In genomic region chr5:172926796-172927195, GRCh38 we compare ENCODE assay signal across 1 cellular context.
TF ChIP-seq lines count a peak whose summit lies in the region.

No MANE protein-coding gene starts in this region.

TF ChIP-seq in GM23338, 12 proteins besides CTCF, POLR2A, EP300 and RAD21 (continued from another document):
- TF ChIP-seq, protein P1, sequence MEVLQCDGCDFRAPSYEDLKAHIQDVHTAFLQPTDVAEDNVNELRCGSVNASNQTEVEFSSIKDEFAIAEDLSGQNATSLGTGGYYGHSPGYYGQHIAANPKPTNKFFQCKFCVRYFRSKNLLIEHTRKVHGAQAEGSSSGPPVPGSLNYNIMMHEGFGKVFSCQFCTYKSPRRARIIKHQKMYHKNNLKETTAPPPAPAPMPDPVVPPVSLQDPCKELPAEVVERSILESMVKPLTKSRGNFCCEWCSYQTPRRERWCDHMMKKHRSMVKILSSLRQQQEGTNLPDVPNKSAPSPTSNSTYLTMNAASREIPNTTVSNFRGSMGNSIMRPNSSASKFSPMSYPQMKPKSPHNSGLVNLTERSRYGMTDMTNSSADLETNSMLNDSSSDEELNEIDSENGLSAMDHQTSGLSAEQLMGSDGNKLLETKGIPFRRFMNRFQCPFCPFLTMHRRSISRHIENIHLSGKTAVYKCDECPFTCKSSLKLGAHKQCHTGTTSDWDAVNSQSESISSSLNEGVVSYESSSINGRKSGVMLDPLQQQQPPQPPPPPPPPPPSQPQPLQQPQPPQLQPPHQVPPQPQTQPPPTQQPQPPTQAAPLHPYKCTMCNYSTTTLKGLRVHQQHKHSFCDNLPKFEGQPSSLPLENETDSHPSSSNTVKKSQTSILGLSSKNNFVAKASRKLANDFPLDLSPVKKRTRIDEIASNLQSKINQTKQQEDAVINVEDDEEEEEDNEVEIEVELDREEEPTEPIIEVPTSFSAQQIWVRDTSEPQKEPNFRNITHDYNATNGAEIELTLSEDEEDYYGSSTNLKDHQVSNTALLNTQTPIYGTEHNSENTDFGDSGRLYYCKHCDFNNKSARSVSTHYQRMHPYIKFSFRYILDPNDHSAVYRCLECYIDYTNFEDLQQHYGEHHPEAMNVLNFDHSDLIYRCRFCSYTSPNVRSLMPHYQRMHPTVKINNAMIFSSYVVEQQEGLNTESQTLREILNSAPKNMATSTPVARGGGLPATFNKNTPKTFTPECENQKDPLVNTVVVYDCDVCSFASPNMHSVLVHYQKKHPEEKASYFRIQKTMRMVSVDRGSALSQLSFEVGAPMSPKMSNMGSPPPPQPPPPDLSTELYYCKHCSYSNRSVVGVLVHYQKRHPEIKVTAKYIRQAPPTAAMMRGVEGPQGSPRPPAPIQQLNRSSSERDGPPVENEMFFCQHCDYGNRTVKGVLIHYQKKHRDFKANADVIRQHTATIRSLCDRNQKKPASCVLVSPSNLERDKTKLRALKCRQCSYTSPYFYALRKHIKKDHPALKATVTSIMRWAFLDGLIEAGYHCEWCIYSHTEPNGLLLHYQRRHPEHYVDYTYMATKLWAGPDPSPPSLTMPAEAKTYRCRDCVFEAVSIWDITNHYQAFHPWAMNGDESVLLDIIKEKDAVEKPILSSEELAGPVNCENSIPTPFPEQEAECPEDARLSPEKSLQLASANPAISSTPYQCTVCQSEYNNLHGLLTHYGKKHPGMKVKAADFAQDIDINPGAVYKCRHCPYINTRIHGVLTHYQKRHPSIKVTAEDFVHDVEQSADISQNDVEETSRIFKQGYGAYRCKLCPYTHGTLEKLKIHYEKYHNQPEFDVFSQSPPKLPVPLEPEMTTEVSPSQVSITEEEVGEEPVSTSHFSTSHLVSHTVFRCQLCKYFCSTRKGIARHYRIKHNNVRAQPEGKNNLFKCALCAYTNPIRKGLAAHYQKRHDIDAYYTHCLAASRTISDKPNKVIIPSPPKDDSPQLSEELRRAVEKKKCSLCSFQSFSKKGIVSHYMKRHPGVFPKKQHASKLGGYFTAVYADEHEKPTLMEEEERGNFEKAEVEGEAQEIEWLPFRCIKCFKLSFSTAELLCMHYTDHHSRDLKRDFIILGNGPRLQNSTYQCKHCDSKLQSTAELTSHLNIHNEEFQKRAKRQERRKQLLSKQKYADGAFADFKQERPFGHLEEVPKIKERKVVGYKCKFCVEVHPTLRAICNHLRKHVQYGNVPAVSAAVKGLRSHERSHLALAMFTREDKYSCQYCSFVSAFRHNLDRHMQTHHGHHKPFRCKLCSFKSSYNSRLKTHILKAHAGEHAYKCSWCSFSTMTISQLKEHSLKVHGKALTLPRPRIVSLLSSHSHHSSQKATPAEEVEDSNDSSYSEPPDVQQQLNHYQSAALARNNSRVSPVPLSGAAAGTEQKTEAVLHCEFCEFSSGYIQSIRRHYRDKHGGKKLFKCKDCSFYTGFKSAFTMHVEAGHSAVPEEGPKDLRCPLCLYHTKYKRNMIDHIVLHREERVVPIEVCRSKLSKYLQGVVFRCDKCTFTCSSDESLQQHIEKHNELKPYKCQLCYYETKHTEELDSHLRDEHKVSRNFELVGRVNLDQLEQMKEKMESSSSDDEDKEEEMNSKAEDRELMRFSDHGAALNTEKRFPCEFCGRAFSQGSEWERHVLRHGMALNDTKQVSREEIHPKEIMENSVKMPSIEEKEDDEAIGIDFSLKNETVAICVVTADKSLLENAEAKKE (CRISPR knock-in tag; IDR thresholded peaks at IDR 0.05), result no peak
- TF ChIP-seq EZH2phosphoT487 (IDR thresholded peaks at IDR 0.05; ENCODE audit: unreplicated experiment) (no peak), ZNF114 (CRISPR knock-in tag; IDR thresholded peaks at IDR 0.05) (no peak)
- TF ChIP-seq, protein P2, sequence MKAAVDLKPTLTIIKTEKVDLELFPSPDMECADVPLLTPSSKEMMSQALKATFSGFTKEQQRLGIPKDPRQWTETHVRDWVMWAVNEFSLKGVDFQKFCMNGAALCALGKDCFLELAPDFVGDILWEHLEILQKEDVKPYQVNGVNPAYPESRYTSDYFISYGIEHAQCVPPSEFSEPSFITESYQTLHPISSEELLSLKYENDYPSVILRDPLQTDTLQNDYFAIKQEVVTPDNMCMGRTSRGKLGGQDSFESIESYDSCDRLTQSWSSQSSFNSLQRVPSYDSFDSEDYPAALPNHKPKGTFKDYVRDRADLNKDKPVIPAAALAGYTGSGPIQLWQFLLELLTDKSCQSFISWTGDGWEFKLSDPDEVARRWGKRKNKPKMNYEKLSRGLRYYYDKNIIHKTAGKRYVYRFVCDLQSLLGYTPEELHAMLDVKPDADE (IDR thresholded peaks at IDR 0.05), result no peak
